Comparison of ENCODE assay signal across 20 cellular contexts in genomic region chr13:33394294-33394932, GRCh38.
"Had no signal": no experiment of that assay in that cellular context is flagged by ENCODE, and none has a peak within 500 bp of the region (broad histone marks: within the 10 kb centered on the region; RNA-seq: fewer than 3 reads in every experiment).

No MANE protein-coding gene starts in this region.

- H3K27me3 Mint-ChIP-seq: activated CD8-positive, alpha-beta T cell treated with anti-CD3 and anti-CD28 coated beads for 36 hours; progenitor cell of endocrine pancreas had no signal

- H3K9me3 Mint-ChIP-seq: activated CD8-positive, alpha-beta T cell treated with anti-CD3 and anti-CD28 coated beads for 36 hours; activated naive CD4-positive, alpha-beta T cell treated with anti-CD3 and anti-CD28 coated beads, Interleukin-2, amount 50 U/mL, for 24 hours; activated T-cell treated with anti-CD3 and anti-CD28 coated beads, Interleukin-2, amount 50 U/mL, for 4 hours; stimulated activated effector memory CD8-positive, alpha-beta T cell treated with anti-CD3 and anti-CD28 coated beads, Interleukin-12 subunit alpha, Interleukin-12 subunit beta, amount 100 ng/mL, for 72 hours had no signal

- H3K27me3 ChIP-seq: tibial artery had no signal

- ATAC-seq: activated CD4-positive, alpha-beta T cell treated with anti-CD3 and anti-CD28 coated beads for 36 hours; activated CD8-positive, alpha-beta T cell treated with anti-CD3 and anti-CD28 coated beads for 36 hours; activated T-cell treated with anti-CD3 and anti-CD28 coated beads, Interleukin-2, amount 50 U/mL, for 4 hours; mucosa of descending colon; naive thymus-derived CD8-positive, alpha-beta T cell; stimulated activated effector memory CD8-positive, alpha-beta T cell treated with anti-CD3 and anti-CD28 coated beads, Interleukin-12 subunit alpha, Interleukin-12 subunit beta, amount 100 ng/mL, for 72 hours; T-helper 17 cell had no signal

- H3K4me3 ChIP-seq: mucosa of descending colon, tibial artery had no signal

- DNase-seq: activated CD4-positive, alpha-beta T cell treated with anti-CD3 and anti-CD28 coated beads for 36 hours; activated CD8-positive, alpha-beta T cell treated with anti-CD3 and anti-CD28 coated beads for 36 hours; activated effector memory CD4-positive, alpha-beta T cell treated with Interleukin-2 at 50 U/mL for 16 hours; activated T-cell treated with anti-CD3 and anti-CD28 coated beads, Interleukin-2, amount 50 U/mL, for 4 hours; amygdala; cortex of kidney; effector CD4-positive, alpha-beta T cell; foreskin fibroblast; glutamatergic neuron; mammary epithelial cell; mucosa of descending colon; naive thymus-derived CD8-positive, alpha-beta T cell; nucleus accumbens; stimulated activated CD4-positive, alpha-beta T cell treated with anti-CD3 and anti-CD28 coated beads, Interleukin-12 subunit alpha, Interleukin-12 subunit beta, amount 100 ng/mL, for 4 hours; T-helper 17 cell; tibial artery had no signal

- H3K4me1 Mint-ChIP-seq: activated CD4-positive, alpha-beta T cell treated with anti-CD3 and anti-CD28 coated beads for 36 hours; activated naive CD4-positive, alpha-beta T cell treated with anti-CD3 and anti-CD28 coated beads, Interleukin-2, amount 50 U/mL, for 24 hours; brain; naive thymus-derived CD8-positive, alpha-beta T cell; stimulated activated effector memory CD8-positive, alpha-beta T cell treated with anti-CD3 and anti-CD28 coated beads, Interleukin-12 subunit alpha, Interleukin-12 subunit beta, amount 100 ng/mL, for 72 hours; T-helper 17 cell had no signal

- H3K27ac ChIP-seq: tibial artery had no signal

- H3K36me3 ChIP-seq: tibial artery had no signal

- H3K9me3 ChIP-seq: mucosa of descending colon, tibial artery had no signal

- H3K4me3 Mint-ChIP-seq: activated CD4-positive, alpha-beta T cell treated with anti-CD3 and anti-CD28 coated beads for 36 hours; activated CD8-positive, alpha-beta T cell treated with anti-CD3 and anti-CD28 coated beads for 36 hours; activated naive CD4-positive, alpha-beta T cell treated with anti-CD3 and anti-CD28 coated beads, Interleukin-2, amount 50 U/mL, for 24 hours; activated T-cell treated with anti-CD3 and anti-CD28 coated beads, Interleukin-2, amount 50 U/mL, for 4 hours; brain; naive thymus-derived CD8-positive, alpha-beta T cell; stimulated activated effector memory CD8-positive, alpha-beta T cell treated with anti-CD3 and anti-CD28 coated beads, Interleukin-12 subunit alpha, Interleukin-12 subunit beta, amount 100 ng/mL, for 72 hours; T-helper 17 cell had no signal

- H3K4me1 ChIP-seq: tibial artery had no signal

- H3K36me3 Mint-ChIP-seq: activated naive CD4-positive, alpha-beta T cell treated with anti-CD3 and anti-CD28 coated beads, Interleukin-2, amount 50 U/mL, for 24 hours; brain; stimulated activated effector memory CD8-positive, alpha-beta T cell treated with anti-CD3 and anti-CD28 coated beads, Interleukin-12 subunit alpha, Interleukin-12 subunit beta, amount 100 ng/mL, for 72 hours had no signal

- H3K27ac Mint-ChIP-seq: activated CD4-positive, alpha-beta T cell treated with anti-CD3 and anti-CD28 coated beads for 36 hours; activated CD8-positive, alpha-beta T cell treated with anti-CD3 and anti-CD28 coated beads for 36 hours; activated naive CD4-positive, alpha-beta T cell treated with anti-CD3 and anti-CD28 coated beads, Interleukin-2, amount 50 U/mL, for 24 hours; brain; naive thymus-derived CD8-positive, alpha-beta T cell; stimulated activated effector memory CD8-positive, alpha-beta T cell treated with anti-CD3 and anti-CD28 coated beads, Interleukin-12 subunit alpha, Interleukin-12 subunit beta, amount 100 ng/mL, for 72 hours; T-helper 17 cell had no signal
